8 cellular contexts compared by ENCODE assay signal in the genomic region with DNA sequence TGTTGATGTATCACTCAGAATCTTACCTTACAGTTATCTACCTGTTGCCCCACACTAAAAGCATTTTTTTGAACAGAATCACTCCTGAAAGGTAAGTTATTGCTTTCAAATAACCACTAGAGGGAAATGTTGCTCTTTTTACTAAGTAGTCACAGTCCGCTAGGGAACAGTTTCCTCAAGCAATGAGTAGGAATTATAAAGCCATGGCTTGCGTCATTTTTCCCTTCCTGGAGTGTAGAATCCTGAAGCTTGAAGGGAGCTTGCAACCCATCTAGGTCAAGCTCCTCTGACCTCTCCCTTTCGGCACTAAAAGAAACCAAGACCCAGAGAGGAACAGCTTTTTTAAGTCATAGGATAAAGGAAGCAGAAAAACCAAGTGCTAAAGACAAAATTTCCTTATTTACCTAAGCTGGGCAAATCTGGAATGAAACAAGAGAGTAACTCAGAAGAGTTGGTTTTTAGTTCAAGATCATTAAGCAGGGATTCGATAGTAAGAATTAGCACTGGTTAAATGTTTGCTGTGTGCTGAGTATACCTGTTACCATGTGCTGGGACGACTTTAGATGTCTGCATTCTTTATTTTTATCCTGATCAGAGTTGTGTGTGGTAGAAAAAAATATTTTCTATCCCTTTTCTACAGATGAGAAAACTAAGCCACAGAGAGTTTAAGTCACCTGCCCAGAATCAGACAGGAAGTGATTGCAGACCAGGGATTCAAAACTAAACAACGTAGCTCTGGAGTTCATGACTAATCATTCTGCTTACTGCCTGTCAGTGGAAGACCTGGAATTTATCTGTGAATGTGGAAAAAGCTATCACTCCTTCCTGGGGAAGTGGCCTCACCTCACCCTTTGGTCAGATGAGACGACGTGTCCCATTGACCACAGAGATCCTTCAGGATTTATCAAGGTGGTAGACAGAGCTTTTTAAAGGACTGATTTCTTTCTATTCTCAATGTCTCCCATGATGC.
DNase-seq lines count a peak whose midpoint lies in the region; ATAC-seq, FAIRE-seq and TF ChIP-seq lines count a peak whose summit lies in the region.

No MANE protein-coding gene starts in this region.

- H3K36me3 ChIP-seq in NT2/D1 (ENCODE audit: insufficient read depth, insufficient read length, low read length) (no peaks in the 10 kb centered on the region), endocrine pancreas (ENCODE audit: control insufficient read depth, insufficient read depth, low read length) (no peaks in the 10 kb centered on the region)

- FAIRE-seq in HTR-8/SVneo (lab: Jason Lieb, UNC): no peak

- H3K4me1 ChIP-seq in NT2/D1 (ENCODE audit: insufficient read depth, insufficient read length) (no peaks in the 10 kb centered on the region), endocrine pancreas (ENCODE audit: control insufficient read depth, insufficient read depth, low read length) (peaks cover 6% of the 10 kb centered on the region)

- ATAC-seq in HG03280 (IDR thresholded peaks at IDR 0.05; ENCODE audit: unreplicated experiment) (no peak), HG02852 (IDR thresholded peaks at IDR 0.05; ENCODE audit: unreplicated experiment) (no peak)

- H3K4me3 ChIP-seq in GM12864 (ENCODE audit: low read depth, low read length): no peak overlapping the region
- no peak overlapping the region for H3K4me3 ChIP-seq in NT2/D1 (ENCODE audit: insufficient read length, low read depth)
- H3K4me3 ChIP-seq in endocrine pancreas (ENCODE audit: control insufficient read depth, insufficient read depth, low read length): peak overlapping the region; percentile 75

- H3K9ac ChIP-seq in NT2/D1 (ENCODE audit: insufficient read length, low read depth) (no peak overlapping the region), endocrine pancreas (ENCODE audit: control insufficient read depth, insufficient read depth, low read length) (peak overlapping the region; percentile 41)

- H3K27me3 ChIP-seq in NT2/D1 (ENCODE audit: insufficient read depth, insufficient read length) (no peaks in the 10 kb centered on the region), endocrine pancreas (ENCODE audit: control insufficient read depth, insufficient read depth, low read length) (peaks cover 6% of the 10 kb centered on the region)

- peak; percentile 22 for TF ChIP-seq CTCF in GM12864 (IDR thresholded peaks at IDR 0.05; ENCODE audit: low read depth, low read length, missing control alignments)

- H3K9me3 ChIP-seq in NT2/D1 (ENCODE audit: insufficient read depth, low read length): no peaks in the 10 kb centered on the region
- no peaks in the 10 kb centered on the region for H3K9me3 ChIP-seq in endocrine pancreas (ENCODE audit: control insufficient read depth, low read length)

- no peak for DNase-seq in GM12864 (ENCODE audit: low read depth)
- peak; percentile 18 for DNase-seq in HTR-8/SVneo (ENCODE audit: insufficient read length, low spot score)
- DNase-seq in NT2/D1 (ENCODE audit: low read depth, low spot score): peak; percentile 51
- peak; percentile 63 to 68 for DNase-seq in lung microvascular endothelial cell (ENCODE audit: low read depth in 2 of 2)
- DNase-seq in GM19240 (ENCODE audit: insufficient read length, low spot score): no peak

Comparison
In these comparisons a context has a peak if more than half of its experiments do, and no peak if none do; other contexts are left out.
1. DNase-seq: peak in HTR-8/SVneo (single experiment), NT2/D1 (single experiment) and lung microvascular endothelial cell (2 of 2); none in GM12864 (single experiment) and GM19240 (single experiment).